8 cellular contexts compared by ENCODE assay signal in genomic region chr16:22192261-22193133, GRCh38. TPM values are rescaled to one million over a fixed set of nuclear protein-coding genes. Genes with fewer than 3 reads are reported as not detected.
A peak's percentile ranks its signal among the peaks of the same experiment; 100 is the strongest.
DNase-seq lines count a peak whose midpoint lies in the region; ATAC-seq and TF ChIP-seq lines count a peak whose summit lies in the region.

No MANE protein-coding gene starts in this region.

- DNase-seq in DMS53 treated with DMSO at 0.1 percent for 48 hours (lab: John Stamatoyannopoulos, UW; ENCODE audit: unreplicated experiment) (peak; percentile 15), NOMO-1 (lab: John Stamatoyannopoulos, UW; ENCODE audit: unreplicated experiment in 2 of 2) (peak; percentile 75 to 79), activated T-cell treated with anti-CD3 and anti-CD28 coated beads for 1 hour (ENCODE audit: low read depth) (peak; percentile 56), esophagus muscularis mucosa (ENCODE audit: extremely low spot score) (peak; percentile 97), nephron progenitor cell (peak; percentile 19)
- DNase-seq in stimulated activated naive CD4-positive, alpha-beta T cell (lab: John Stamatoyannopoulos, UW): peak; percentile 74 to 83 (median 80)

- H3K36me3 Mint-ChIP-seq in nephron progenitor cell (ENCODE audit: low read depth): no peaks in the 10 kb centered on the region

- H3K9me3 ChIP-seq in esophagus muscularis mucosa: no peaks in the 10 kb centered on the region

- H3K27me3 Mint-ChIP-seq in nephron progenitor cell (ENCODE audit: low read depth, poor library complexity): peaks cover 19% of the 10 kb centered on the region

- no peaks in the 10 kb centered on the region for H3K9me3 Mint-ChIP-seq in nephron progenitor cell

- H3K36me3 ChIP-seq in esophagus muscularis mucosa: no peaks in the 10 kb centered on the region

- H3K4me3 Mint-ChIP-seq in nephron progenitor cell: peak overlapping the region; percentile 97

- TF ChIP-seq POLR2A in esophagus muscularis mucosa (IDR thresholded peaks at IDR 0.05; ENCODE audit: low read depth): no peak

- WGBS in esophagus muscularis mucosa: 23% methylated on average over 16 of the region's 16 CpGs

- H3K4me3 ChIP-seq in esophagus muscularis mucosa: peak overlapping the region; percentile 58 to 79 (median 67)

- H3K27ac Mint-ChIP-seq in nephron progenitor cell: no peak overlapping the region

- ATAC-seq in HG02798 (IDR thresholded peaks at IDR 0.05; ENCODE audit: poor library complexity, unreplicated experiment): peak; percentile 17
- ATAC-seq in HG03139 (IDR thresholded peaks at IDR 0.05; ENCODE audit: unreplicated experiment): no peak

- peak overlapping the region; percentile 94 to 96 (median 94) for H3K27ac ChIP-seq in esophagus muscularis mucosa (replicated peaks in 1 of 4)

- no peak for TF ChIP-seq CTCF in esophagus muscularis mucosa (IDR thresholded peaks at IDR 0.05)
- no peak for TF ChIP-seq CTCF in nephron progenitor cell (IDR thresholded peaks at IDR 0.05)

- H3K4me1 ChIP-seq in esophagus muscularis mucosa: peaks cover 21 to 53% (median 50%) of the 10 kb centered on the region in 4 donors

- H3K4me1 Mint-ChIP-seq in nephron progenitor cell: peaks cover 41% of the 10 kb centered on the region

- no peaks in the 10 kb centered on the region for H3K27me3 ChIP-seq in esophagus muscularis mucosa

- intact Hi-C loops in esophagus muscularis mucosa (cut with DNase I): no loop called here

- TF ChIP-seq EP300 in esophagus muscularis mucosa (IDR thresholded peaks at IDR 0.05): no peak

RNA-seq across cellular contexts. Expression of gene EEF2K, which starts 13.6 kb away (rescaled TPM):
- total RNA-seq in esophagus muscularis mucosa: 10 to 100 TPM; 18.1 to 37.7 (median 31.6) TPM

RNA-seq across cellular contexts. Expression of gene SDR42E2, which starts 30.2 kb away (rescaled TPM):
- total RNA-seq in esophagus muscularis mucosa: not detected

Comparison
In these comparisons a context has a peak if more than half of its experiments do, and no peak if none do; other contexts are left out.
1. DNase-seq: peak in every context shown above with its lines; median percentile 97 in esophagus muscularis mucosa; 80 in stimulated activated naive CD4-positive, alpha-beta T cell; 77 in NOMO-1; 56 in activated T-cell treated with anti-CD3 and anti-CD28 coated beads for 1 hour; 19 in nephron progenitor cell; 15 in DMS53 treated with DMSO at 0.1 percent for 48 hours.